Comparison of ENCODE assay signal across 1 cellular context in genomic region chr20:62635852-62636251, GRCh38.
TF ChIP-seq lines count a peak whose summit lies in the region.

No MANE protein-coding gene starts in this region.

TF ChIP-seq in K562, 482 proteins besides CTCF, POLR2A, EP300 and RAD21:
- no peak for TF ChIP-seq TARDBP (IDR thresholded peaks at IDR 0.05)
- TF ChIP-seq, protein P1, sequence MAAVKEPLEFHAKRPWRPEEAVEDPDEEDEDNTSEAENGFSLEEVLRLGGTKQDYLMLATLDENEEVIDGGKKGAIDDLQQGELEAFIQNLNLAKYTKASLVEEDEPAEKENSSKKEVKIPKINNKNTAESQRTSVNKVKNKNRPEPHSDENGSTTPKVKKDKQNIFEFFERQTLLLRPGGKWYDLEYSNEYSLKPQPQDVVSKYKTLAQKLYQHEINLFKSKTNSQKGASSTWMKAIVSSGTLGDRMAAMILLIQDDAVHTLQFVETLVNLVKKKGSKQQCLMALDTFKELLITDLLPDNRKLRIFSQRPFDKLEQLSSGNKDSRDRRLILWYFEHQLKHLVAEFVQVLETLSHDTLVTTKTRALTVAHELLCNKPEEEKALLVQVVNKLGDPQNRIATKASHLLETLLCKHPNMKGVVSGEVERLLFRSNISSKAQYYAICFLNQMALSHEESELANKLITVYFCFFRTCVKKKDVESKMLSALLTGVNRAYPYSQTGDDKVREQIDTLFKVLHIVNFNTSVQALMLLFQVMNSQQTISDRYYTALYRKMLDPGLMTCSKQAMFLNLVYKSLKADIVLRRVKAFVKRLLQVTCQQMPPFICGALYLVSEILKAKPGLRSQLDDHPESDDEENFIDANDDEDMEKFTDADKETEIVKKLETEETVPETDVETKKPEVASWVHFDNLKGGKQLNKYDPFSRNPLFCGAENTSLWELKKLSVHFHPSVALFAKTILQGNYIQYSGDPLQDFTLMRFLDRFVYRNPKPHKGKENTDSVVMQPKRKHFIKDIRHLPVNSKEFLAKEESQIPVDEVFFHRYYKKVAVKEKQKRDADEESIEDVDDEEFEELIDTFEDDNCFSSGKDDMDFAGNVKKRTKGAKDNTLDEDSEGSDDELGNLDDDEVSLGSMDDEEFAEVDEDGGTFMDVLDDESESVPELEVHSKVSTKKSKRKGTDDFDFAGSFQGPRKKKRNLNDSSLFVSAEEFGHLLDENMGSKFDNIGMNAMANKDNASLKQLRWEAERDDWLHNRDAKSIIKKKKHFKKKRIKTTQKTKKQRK (IDR thresholded peaks at IDR 0.05; ENCODE audit: borderline replicate concordance, low read depth, low read length): no peak
- no peak for TF ChIP-seq SMARCA4 (IDR thresholded peaks at IDR 0.05)
- TF ChIP-seq, protein P2, sequence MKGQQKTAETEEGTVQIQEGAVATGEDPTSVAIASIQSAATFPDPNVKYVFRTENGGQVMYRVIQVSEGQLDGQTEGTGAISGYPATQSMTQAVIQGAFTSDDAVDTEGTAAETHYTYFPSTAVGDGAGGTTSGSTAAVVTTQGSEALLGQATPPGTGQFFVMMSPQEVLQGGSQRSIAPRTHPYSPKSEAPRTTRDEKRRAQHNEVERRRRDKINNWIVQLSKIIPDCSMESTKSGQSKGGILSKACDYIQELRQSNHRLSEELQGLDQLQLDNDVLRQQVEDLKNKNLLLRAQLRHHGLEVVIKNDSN (CRISPR knock-in tag; IDR thresholded peaks at IDR 0.05): no peak
- no peak for TF ChIP-seq ZNF586 (CRISPR knock-in tag; conservative IDR thresholded peaks at IDR 0.05)
